Comparison of ENCODE assay signal across 29 cellular contexts in genomic region chr6:35924146-35924545, GRCh38.
"Had no signal": no experiment of that assay in that cellular context is flagged by ENCODE, and none has a peak within 500 bp of the region (broad histone marks: within the 10 kb centered on the region; RNA-seq: fewer than 3 reads in every experiment).

No MANE protein-coding gene starts in this region.

- H3K4me3 ChIP-seq: colonic mucosa, coronary artery, dorsolateral prefrontal cortex, esophagus muscularis mucosa, esophagus squamous epithelium, gastrocnemius medialis, gastroesophageal sphincter, heart left ventricle, heart right ventricle had no signal

- H3K9me3 Mint-ChIP-seq: dendritic cell treated with granulocyte-macrophage colony-stimulating factor and Interleukin-4, amounts not matched to agents 40 ng/mL and 50 ng/mL, for 4 days; effector memory CD8-positive, alpha-beta T cell; endodermal cell had no signal

- H3K4me3 Mint-ChIP-seq: dendritic cell treated with granulocyte-macrophage colony-stimulating factor and Interleukin-4, amounts not matched to agents 40 ng/mL and 50 ng/mL, for 4 days; endodermal cell had no signal

- DNase-seq: colonic mucosa; cortex of kidney; dermis blood vessel endothelial cell; dorsolateral prefrontal cortex; effector CD4-positive, alpha-beta T cell; effector CD8-positive, alpha-beta T cell; effector memory CD4-positive, alpha-beta T cell; effector memory CD8-positive, alpha-beta T cell; endodermal cell; erythroblast; esophagus squamous epithelium; foreskin fibroblast; foreskin keratinocyte; foreskin melanocyte; gastrocnemius medialis; glutamatergic neuron; head of caudate nucleus; heart left ventricle; heart right ventricle had no signal

- H3K27me3 Mint-ChIP-seq: dendritic cell treated with granulocyte-macrophage colony-stimulating factor and Interleukin-4, amounts not matched to agents 40 ng/mL and 50 ng/mL, for 4 days; effector memory CD8-positive, alpha-beta T cell had no signal

- H3K27ac ChIP-seq: colonic mucosa, coronary artery, dorsolateral prefrontal cortex, epithelial cell of prostate, esophagus muscularis mucosa, esophagus squamous epithelium, foreskin keratinocyte, gastrocnemius medialis, gastroesophageal sphincter, heart left ventricle, heart right ventricle had no signal

- H3K36me3 ChIP-seq: colonic mucosa, esophagus muscularis mucosa, esophagus squamous epithelium, gastrocnemius medialis, gastroesophageal sphincter, heart left ventricle, heart right ventricle had no signal

- H3K27me3 ChIP-seq: colonic mucosa, dorsolateral prefrontal cortex, esophagus muscularis mucosa, esophagus squamous epithelium, foreskin keratinocyte, gastrocnemius medialis, gastroesophageal sphincter, heart left ventricle, heart right ventricle had no signal

- H3K27ac Mint-ChIP-seq: dendritic cell treated with granulocyte-macrophage colony-stimulating factor and Interleukin-4, amounts not matched to agents 40 ng/mL and 50 ng/mL, for 4 days; effector memory CD8-positive, alpha-beta T cell; endodermal cell had no signal

- H3K9me3 ChIP-seq: colonic mucosa, esophagus muscularis mucosa, esophagus squamous epithelium, gastrocnemius medialis, gastroesophageal sphincter, heart left ventricle, heart right ventricle had no signal

- ATAC-seq: effector memory CD8-positive, alpha-beta T cell; esophagus mucosa; foreskin keratinocyte; gastrocnemius medialis; gastroesophageal sphincter; heart left ventricle; heart right ventricle had no signal

- FAIRE-seq: colon, endometrium, endothelial cell of umbilical vein, frontal cortex had no signal

- H3K4me1 ChIP-seq: colonic mucosa, foreskin keratinocyte had no signal
